13 cellular contexts compared by ENCODE assay signal in the genomic region with DNA sequence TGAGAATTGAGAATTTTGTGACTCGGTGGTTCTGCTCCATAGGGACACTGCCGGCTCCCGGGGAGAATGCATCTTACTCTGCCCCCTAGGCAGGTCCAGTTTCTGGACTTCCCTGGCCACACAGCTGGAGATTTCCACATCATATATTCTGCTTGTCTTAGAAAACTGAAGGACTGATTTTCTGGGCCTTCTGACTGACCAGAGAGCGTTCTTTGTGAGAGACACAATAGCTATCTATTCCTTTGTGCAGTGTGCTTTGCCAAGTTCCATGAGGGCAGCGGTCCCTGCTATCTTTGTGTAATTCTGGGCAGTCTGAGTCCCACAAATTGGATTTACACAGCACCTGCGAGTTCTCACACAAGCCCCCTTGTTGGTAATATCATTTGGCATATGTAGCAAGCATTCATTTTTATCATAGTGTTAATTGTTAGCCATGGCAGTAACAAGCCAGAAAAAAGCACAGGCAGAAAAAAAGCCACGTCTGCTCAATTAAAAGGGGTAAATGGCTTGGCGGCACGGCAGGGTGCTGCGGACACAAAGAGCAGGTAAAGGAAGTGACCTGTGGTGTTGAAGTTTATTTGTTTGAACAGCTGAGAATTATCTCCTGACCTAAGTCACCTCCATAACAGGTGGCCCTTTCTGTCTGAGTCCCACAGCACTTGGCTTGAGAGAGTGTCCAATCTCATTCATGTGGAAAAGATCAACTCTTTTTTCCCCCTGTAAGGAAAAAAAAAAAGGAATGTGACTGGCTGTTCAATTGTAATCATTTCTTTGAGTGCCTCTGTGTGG.
DNase-seq lines count a peak whose midpoint lies in the region; TF ChIP-seq lines count a peak whose summit lies in the region.
"Had no signal": no experiment of that assay in that cellular context is flagged by ENCODE, and none has a peak within 500 bp of the region (broad histone marks: within the 10 kb centered on the region; RNA-seq: fewer than 3 reads in every experiment).

No MANE protein-coding gene starts in this region.

- peaks cover 7% of the 10 kb centered on the region; the same call in 1 of the 2 replicates for H3K36me3 Mint-ChIP-seq in HFFc6 (ENCODE audit: low read depth)
- H3K36me3 Mint-ChIP-seq: CD8-positive, alpha-beta memory T cell had no signal

- no peak overlapping the region for H3K4me3 Mint-ChIP-seq in HFFc6
- H3K4me3 Mint-ChIP-seq: activated naive CD8-positive, alpha-beta T cell treated with anti-CD3 and anti-CD28 coated beads, Interleukin-2, amount 50 U/mL, for 24 hours; CD8-positive, alpha-beta memory T cell had no signal

- no peaks in the 10 kb centered on the region; the same call in 1 of the 2 replicates for H3K27me3 Mint-ChIP-seq in HFFc6 (ENCODE audit: insufficient read depth)
- H3K27me3 Mint-ChIP-seq: activated naive CD8-positive, alpha-beta T cell treated with anti-CD3 and anti-CD28 coated beads, Interleukin-2, amount 50 U/mL, for 24 hours had no signal

- TF ChIP-seq CTCF in GM10266 (IDR thresholded peaks at IDR 0.05; ENCODE audit: control insufficient read depth, insufficient read depth, low read depth, missing control alignments) (no peak), HFFc6 (IDR thresholded peaks at IDR 0.05) (no peak)

- no peaks in the 10 kb centered on the region for H3K4me1 Mint-ChIP-seq in HFFc6 (ENCODE audit: low read depth)
- H3K4me1 Mint-ChIP-seq: activated naive CD8-positive, alpha-beta T cell treated with anti-CD3 and anti-CD28 coated beads, Interleukin-2, amount 50 U/mL, for 24 hours; CD8-positive, alpha-beta memory T cell had no signal

- DNase-seq in NCI-H1105 (lab: John Stamatoyannopoulos, UW) (peak; percentile 74), SHP77 (lab: John Stamatoyannopoulos, UW) (peak; percentile 81 to 89), hypothalamus (lab: John Stamatoyannopoulos, UW) (peak in 39 of 51 donors; percentile 4 to 84 (median 45)), posterior cingulate gyrus (peak in 9 of 10 donors; percentile 30 to 92 (median 55)), GM10266 (ENCODE audit: extremely low spot score) (no peak), HFFc6 (no peak)
- no peak for DNase-seq in stimulated activated CD4-positive, alpha-beta T cell treated with anti-CD3 and anti-CD28 coated beads, Interleukin-4, amount 100 ng/mL, for 24 hours
- DNase-seq in activated naive CD4-positive, alpha-beta T cell treated with Interleukin-2 at 50 U/mL for 16 hours, result no peak
- DNase-seq: activated naive CD8-positive, alpha-beta T cell treated with anti-CD3 and anti-CD28 coated beads, Interleukin-2, amount 50 U/mL, for 24 hours; CD8-positive, alpha-beta memory T cell; effector CD8-positive, alpha-beta T cell; NCI-H187 treated with DMSO at 0.1 percent for 48 hours; right lobe of liver had no signal

- intact Hi-C loops in posterior cingulate gyrus (cut with DNase I), result loop anchor here (10.0 kb wide), 1 partner anchor 126 kb away; no protein-coding TSS in a partner anchor

- no peak overlapping the region for H3K27ac Mint-ChIP-seq in HFFc6
- H3K27ac Mint-ChIP-seq: activated naive CD8-positive, alpha-beta T cell treated with anti-CD3 and anti-CD28 coated beads, Interleukin-2, amount 50 U/mL, for 24 hours; CD8-positive, alpha-beta memory T cell had no signal

- peaks cover 36% of the 10 kb centered on the region for H3K9me3 Mint-ChIP-seq in HFFc6
- H3K9me3 Mint-ChIP-seq: activated naive CD8-positive, alpha-beta T cell treated with anti-CD3 and anti-CD28 coated beads, Interleukin-2, amount 50 U/mL, for 24 hours had no signal

Comparison
In these comparisons a context has a peak if more than half of its experiments do, and no peak if none do; other contexts are left out.
1. DNase-seq: peak in NCI-H1105 (single experiment), SHP77 (2 of 2), hypothalamus (39 of 51) and posterior cingulate gyrus (9 of 10); none in GM10266 (single experiment), stimulated activated CD4-positive, alpha-beta T cell treated with anti-CD3 and anti-CD28 coated beads, Interleukin-4, amount 100 ng/mL, for 24 hours (single experiment), activated naive CD4-positive, alpha-beta T cell treated with Interleukin-2 at 50 U/mL for 16 hours (single experiment) and HFFc6 (single experiment).